12 cellular contexts compared by ENCODE assay signal in the genomic region with DNA sequence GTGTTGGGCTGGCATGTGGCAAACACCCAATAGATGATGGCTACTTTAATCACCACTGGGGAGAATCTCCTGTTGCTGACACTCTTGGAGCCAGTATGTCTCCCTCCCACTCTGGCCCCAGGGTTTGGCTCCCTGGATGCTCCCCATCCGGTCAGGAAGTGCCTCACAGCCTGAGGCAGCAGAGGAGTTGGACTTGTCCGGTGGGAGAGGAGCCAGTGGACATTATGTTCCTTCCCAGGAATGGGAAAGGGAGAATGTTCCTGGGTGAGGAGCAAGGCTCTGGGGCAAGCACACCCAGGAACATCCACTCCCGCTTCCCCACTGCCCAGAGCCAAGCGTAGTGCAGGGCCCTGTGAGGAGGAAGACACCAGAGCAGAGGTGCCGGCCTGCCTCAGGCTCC.
A peak's percentile ranks its signal among the peaks of the same experiment; 100 is the strongest.
DNase-seq lines count a peak whose midpoint lies in the region; ATAC-seq, FAIRE-seq and TF ChIP-seq lines count a peak whose summit lies in the region.
"Had no signal": no experiment of that assay in that cellular context is flagged by ENCODE, and none has a peak within 500 bp of the region (broad histone marks: within the 10 kb centered on the region; RNA-seq: fewer than 3 reads in every experiment).

No MANE protein-coding gene starts in this region.

- peaks cover 13% of the 10 kb centered on the region for H3K4me1 ChIP-seq in astrocyte (ENCODE audit: insufficient read depth, low read length)
- peaks cover 5% of the 10 kb centered on the region for H3K4me1 ChIP-seq in rectal smooth muscle tissue (ENCODE audit: control insufficient read depth, insufficient read depth, low read length)

- DNase-seq in EL = peak; percentile 95
- DNase-seq in astrocyte (ENCODE audit: low read depth) = no peak
- DNase-seq in Right ventricle myocardium inferior (ENCODE audit: missing footprints) = peak; percentile 86
- DNase-seq in SIG-M5 treated with dmso at 0.1 percent for 504 hours (lab: John Stamatoyannopoulos, UW; ENCODE audit: unreplicated experiment) = no peak
- no peak for DNase-seq in GM12891 (ENCODE audit: insufficient read length, low spot score)
- DNase-seq in activated CD4-positive, alpha-beta memory T cell treated with anti-CD3 and anti-CD28 coated beads, Interleukin-2, amount 10 ng/mL, durations not matched to agents 7 days and 5 days = no peak
- no peak for DNase-seq in CD4-positive, alpha-beta T cell
- DNase-seq: CD4-positive, CD25-positive, alpha-beta regulatory T cell; T-cell had no signal

- no peaks in the 10 kb centered on the region for H3K79me2 ChIP-seq in astrocyte (ENCODE audit: insufficient read depth, low read length)

- H3K4me1 Mint-ChIP-seq in astrocyte (ENCODE audit: low read depth, unreplicated experiment) = peaks cover 8% of the 10 kb centered on the region
- no peaks in the 10 kb centered on the region for H3K4me1 Mint-ChIP-seq in activated CD4-positive, alpha-beta memory T cell treated with anti-CD3 and anti-CD28 coated beads, Interleukin-2, amount 10 ng/mL, durations not matched to agents 7 days and 5 days
- H3K4me1 Mint-ChIP-seq in CD4-positive, alpha-beta T cell (ENCODE audit: low read depth) = no peaks in the 10 kb centered on the region
- H3K4me1 Mint-ChIP-seq: CD4-positive, CD25-positive, alpha-beta regulatory T cell; T-cell had no signal

- H3K27ac Mint-ChIP-seq in astrocyte (ENCODE audit: unreplicated experiment) = no peak overlapping the region
- no peak overlapping the region for H3K27ac Mint-ChIP-seq in activated CD4-positive, alpha-beta memory T cell treated with anti-CD3 and anti-CD28 coated beads, Interleukin-2, amount 10 ng/mL, durations not matched to agents 7 days and 5 days
- no peak overlapping the region for H3K27ac Mint-ChIP-seq in CD4-positive, alpha-beta T cell
- H3K27ac Mint-ChIP-seq: CD4-positive, CD25-positive, alpha-beta regulatory T cell; T-cell had no signal

- TF ChIP-seq CTCF in astrocyte (IDR thresholded peaks at IDR 0.05; ENCODE audit: insufficient read depth, low read depth, low read length) = no peak
- no peak for TF ChIP-seq CTCF in CD4-positive, alpha-beta T cell (IDR thresholded peaks at IDR 0.05)

- H3K9ac ChIP-seq in astrocyte (ENCODE audit: low read length) (no peak overlapping the region), rectal smooth muscle tissue (ENCODE audit: low read length) (no peak overlapping the region)

- no peak overlapping the region for H3K4me2 ChIP-seq in astrocyte (ENCODE audit: low read length)

- peaks cover 13% of the 10 kb centered on the region for H3K27me3 Mint-ChIP-seq in astrocyte (ENCODE audit: low read depth, unreplicated experiment)
- H3K27me3 Mint-ChIP-seq in activated CD4-positive, alpha-beta memory T cell treated with anti-CD3 and anti-CD28 coated beads, Interleukin-2, amount 10 ng/mL, durations not matched to agents 7 days and 5 days = no peaks in the 10 kb centered on the region
- H3K27me3 Mint-ChIP-seq in CD4-positive, alpha-beta T cell = peaks cover 36% of the 10 kb centered on the region

- no peak overlapping the region for H3K4me3 ChIP-seq in astrocyte (ENCODE audit: insufficient read depth, low read depth, low read length)
- H3K4me3 ChIP-seq in rectal smooth muscle tissue (ENCODE audit: low read length) = no peak overlapping the region
- H3K4me3 ChIP-seq: K562 had no signal

- TF ChIP-seq POLR2A in GM12891 (IDR thresholded peaks at IDR 0.05; ENCODE audit: low read depth, low read length) = no peak

- no peak overlapping the region for H3K27ac ChIP-seq in astrocyte (ENCODE audit: low read depth, low read length)
- H3K27ac ChIP-seq in rectal smooth muscle tissue (ENCODE audit: low read depth, low read length) = peak overlapping the region; percentile 50
- no peak overlapping the region for H3K27ac ChIP-seq in CD4-positive, alpha-beta T cell (ENCODE audit: low read depth, low read length)

- H3K36me3 Mint-ChIP-seq in astrocyte (ENCODE audit: low read depth, unreplicated experiment) = no peaks in the 10 kb centered on the region
- H3K36me3 Mint-ChIP-seq in activated CD4-positive, alpha-beta memory T cell treated with anti-CD3 and anti-CD28 coated beads, Interleukin-2, amount 10 ng/mL, durations not matched to agents 7 days and 5 days (ENCODE audit: low read depth) = no peaks in the 10 kb centered on the region
- no peaks in the 10 kb centered on the region for H3K36me3 Mint-ChIP-seq in CD4-positive, alpha-beta T cell (ENCODE audit: low read depth)
- H3K36me3 Mint-ChIP-seq: CD4-positive, CD25-positive, alpha-beta regulatory T cell; T-cell had no signal

- no peaks in the 10 kb centered on the region for H3K36me3 ChIP-seq in astrocyte (ENCODE audit: insufficient read depth, low read length)
- H3K36me3 ChIP-seq in rectal smooth muscle tissue (ENCODE audit: control insufficient read depth, insufficient read depth, low read length) = no peaks in the 10 kb centered on the region

- H3K9me3 ChIP-seq in astrocyte (ENCODE audit: insufficient read depth, low read depth, low read length) = no peaks in the 10 kb centered on the region
- H3K9me3 ChIP-seq in CD4-positive, alpha-beta T cell (ENCODE audit: control insufficient read depth, low read length) = peaks cover 6% of the 10 kb centered on the region

- FAIRE-seq in astrocyte (lab: Jason Lieb, UNC) (no peak), GM12891 (lab: Jason Lieb, UNC) (no peak)
- FAIRE-seq: K562 had no signal

- intact Hi-C loops in Right ventricle myocardium inferior (cut with DNase I) = loop anchor here (5.0 kb wide), 1 partner anchor 84 kb away; the partner anchor contains the start of gene NAV2
- intact Hi-C loops in CD4-positive, alpha-beta T cell (cut with DNase I, micrococcal nuclease) = no loop called here

- CTCF ChIA-PET in activated CD4-positive, alpha-beta memory T cell treated with anti-CD3 and anti-CD28 coated beads, Interleukin-2, amount 10 ng/mL, durations not matched to agents 7 days and 5 days (lab: Charles Lee) = no interaction called here
- CTCF ChIA-PET in CD4-positive, alpha-beta T cell (lab: Charles Lee) = no interaction called here

- POLR2A ChIA-PET in activated CD4-positive, alpha-beta memory T cell treated with anti-CD3 and anti-CD28 coated beads, Interleukin-2, amount 10 ng/mL, durations not matched to agents 7 days and 5 days (lab: Charles Lee) = no interaction called here
- POLR2A ChIA-PET in CD4-positive, alpha-beta T cell (lab: Charles Lee) = no interaction called here

- H4K20me1 ChIP-seq in astrocyte (ENCODE audit: insufficient read depth, low read length) = peaks cover 4% of the 10 kb centered on the region

- H3K27me3 ChIP-seq in astrocyte (ENCODE audit: insufficient read depth, low read length) (no peaks in the 10 kb centered on the region), rectal smooth muscle tissue (ENCODE audit: control insufficient read depth, insufficient read depth, low read length) (no peaks in the 10 kb centered on the region)
- H3K27me3 ChIP-seq in CD4-positive, alpha-beta T cell (ENCODE audit: control insufficient read depth, insufficient read depth, low read length) = no peaks in the 10 kb centered on the region

- H3K9me3 Mint-ChIP-seq in astrocyte (ENCODE audit: unreplicated experiment) = peaks cover 12% of the 10 kb centered on the region
- H3K9me3 Mint-ChIP-seq in activated CD4-positive, alpha-beta memory T cell treated with anti-CD3 and anti-CD28 coated beads, Interleukin-2, amount 10 ng/mL, durations not matched to agents 7 days and 5 days = no peaks in the 10 kb centered on the region
- peaks cover 8% of the 10 kb centered on the region for H3K9me3 Mint-ChIP-seq in CD4-positive, alpha-beta T cell

- peak; percentile 93 for ATAC-seq in Right ventricle myocardium inferior
- ATAC-seq in CD4-positive, alpha-beta T cell (ENCODE audit: poor library complexity) = no peak
- ATAC-seq: K562, T-cell had no signal

- peak overlapping the region; percentile 41 for H2AFZ ChIP-seq in astrocyte (ENCODE audit: low read depth, low read length)

- no peak overlapping the region for H3K4me3 Mint-ChIP-seq in astrocyte (ENCODE audit: unreplicated experiment)
- no peak overlapping the region for H3K4me3 Mint-ChIP-seq in activated CD4-positive, alpha-beta memory T cell treated with anti-CD3 and anti-CD28 coated beads, Interleukin-2, amount 10 ng/mL, durations not matched to agents 7 days and 5 days
- H3K4me3 Mint-ChIP-seq in CD4-positive, alpha-beta T cell = no peak overlapping the region
- H3K4me3 Mint-ChIP-seq: CD4-positive, CD25-positive, alpha-beta regulatory T cell; neural crest cell; T-cell had no signal

TF ChIP-seq in GM12891, 5 proteins besides CTCF, POLR2A, EP300 and RAD21:
- TF ChIP-seq POU2F2 (IDR thresholded peaks at IDR 0.05; ENCODE audit: low read depth, low read length) (no peak), PAX5 (IDR thresholded peaks at IDR 0.05; ENCODE audit: insufficient read depth, low read length, severe bottlenecking) (no peak), POLR2AphosphoS5 (IDR thresholded peaks at IDR 0.05; ENCODE audit: low read depth, low read length) (no peak), TAF1 (IDR thresholded peaks at IDR 0.05; ENCODE audit: low read depth, low read length) (no peak), SPI1 (IDR thresholded peaks at IDR 0.05; ENCODE audit: low read depth, low read length) (no peak)

Comparison
In these comparisons a context has a peak if more than half of its experiments do, and no peak if none do; other contexts are left out.
1. DNase-seq: peak in EL (single experiment) and Right ventricle myocardium inferior (single experiment); none in astrocyte (single experiment), SIG-M5 treated with dmso at 0.1 percent for 504 hours (single experiment), GM12891 (single experiment), activated CD4-positive, alpha-beta memory T cell treated with anti-CD3 and anti-CD28 coated beads, Interleukin-2, amount 10 ng/mL, durations not matched to agents 7 days and 5 days (single experiment) and CD4-positive, alpha-beta T cell (0 of 10).